18 cellular contexts compared by ENCODE assay signal in genomic region chr5:36158144-36158543, GRCh38. TPM values are rescaled to one million over a fixed set of nuclear protein-coding genes. Genes with fewer than 3 reads are reported as not detected.
DNase-seq lines count a peak whose midpoint lies in the region; ATAC-seq and TF ChIP-seq lines count a peak whose summit lies in the region.
"Had no signal": no experiment of that assay in that cellular context is flagged by ENCODE, and none has a peak within 500 bp of the region (broad histone marks: within the 10 kb centered on the region; RNA-seq: fewer than 3 reads in every experiment).

No MANE protein-coding gene starts in this region.

- H3K4me3 Mint-ChIP-seq in brain: peak overlapping the region in 4 of 5 experiments; percentile 49 to 58 (median 54)
- H3K4me3 Mint-ChIP-seq in nephron: peak overlapping the region in 2 of 3 experiments; percentile 48 to 51
- H3K4me3 Mint-ChIP-seq: activated naive CD4-positive, alpha-beta T cell treated with anti-CD3 and anti-CD28 coated beads, Interleukin-2, amount 10 ng/mL, durations not matched to agents 7 days and 5 days; CD8-positive, alpha-beta memory T cell had no signal

- no peaks in the 10 kb centered on the region for H3K27me3 ChIP-seq in heart left ventricle
- H3K27me3 ChIP-seq: esophagus muscularis mucosa, neutrophil, SJSA1 had no signal

- H3K4me1 Mint-ChIP-seq in brain (peaks cover 82% of the 10 kb centered on the region), nephron (peaks cover 77% of the 10 kb centered on the region)

- no peak overlapping the region for H3K4me3 ChIP-seq in heart left ventricle
- H3K4me3 ChIP-seq: esophagus muscularis mucosa, SJSA1, skin epidermis had no signal

- 52 to 66% (median 61%) methylated on average over 2 of the region's 2 CpGs for WGBS in heart left ventricle, 4 donors

- H3K9me3 Mint-ChIP-seq in brain (no peaks in the 10 kb centered on the region), nephron (no peaks in the 10 kb centered on the region)
- H3K9me3 Mint-ChIP-seq: activated naive CD4-positive, alpha-beta T cell treated with anti-CD3 and anti-CD28 coated beads, Interleukin-2, amount 10 ng/mL, durations not matched to agents 7 days and 5 days; CD8-positive, alpha-beta memory T cell had no signal

- DNase-seq in ELR (ENCODE audit: low read depth) (peak; percentile 9), NCI-H524 treated with DMSO at 0.1 percent for 48 hours (lab: John Stamatoyannopoulos, UW) (peak; percentile 99), erythroblast (lab: John Stamatoyannopoulos, UW) (no peak), putamen (ENCODE audit: low spot score) (no peak), heart left ventricle (no peak), NCI-H2029 treated with DMSO at 0.1 percent for 48 hours (lab: John Stamatoyannopoulos, UW) (no peak)
- DNase-seq: activated CD8-positive, alpha-beta memory T cell treated with anti-CD3 and anti-CD28 coated beads, Interleukin-2, amount 50 U/mL, for 48 hours; activated naive CD4-positive, alpha-beta T cell treated with anti-CD3 and anti-CD28 coated beads, Interleukin-2, amount 10 ng/mL, durations not matched to agents 7 days and 5 days; CD8-positive, alpha-beta memory T cell; cerebellar nuclear complex; NCI-H2029; NK-92 treated with Interleukin-12 subunit alpha and Interleukin-12 subunit beta, amount 100 ng/mL, for 24 hours had no signal

- H3K27ac Mint-ChIP-seq in brain: peak overlapping the region in 4 of 5 experiments; percentile 73 to 88 (median 82)
- peak overlapping the region; percentile 69 to 87 (median 74) for H3K27ac Mint-ChIP-seq in nephron
- H3K27ac Mint-ChIP-seq: activated naive CD4-positive, alpha-beta T cell treated with anti-CD3 and anti-CD28 coated beads, Interleukin-2, amount 10 ng/mL, durations not matched to agents 7 days and 5 days had no signal

- TF ChIP-seq POLR2A in erythroblast (IDR thresholded peaks at IDR 0.05; ENCODE audit: low read length) (no peak), heart left ventricle (IDR thresholded peaks at IDR 0.05) (no peak)

- no peak for TF ChIP-seq CTCF in brain (conservative IDR thresholded peaks at IDR 0.05)
- no peak for TF ChIP-seq CTCF in nephron (IDR thresholded peaks at IDR 0.05; ENCODE audit: unreplicated experiment in 3 of 3)
- TF ChIP-seq CTCF in heart left ventricle (IDR thresholded peaks at IDR 0.05): no peak

- no peaks in the 10 kb centered on the region for H3K9me3 ChIP-seq in heart left ventricle
- H3K9me3 ChIP-seq: esophagus muscularis mucosa, neutrophil, SJSA1 had no signal

- intact Hi-C loops in heart left ventricle (cut with DNase I): no loop called here

- no peaks in the 10 kb centered on the region for H3K27me3 Mint-ChIP-seq in brain
- H3K27me3 Mint-ChIP-seq in nephron (ENCODE audit: low read depth): no peaks in the 10 kb centered on the region
- H3K27me3 Mint-ChIP-seq: activated naive CD4-positive, alpha-beta T cell treated with anti-CD3 and anti-CD28 coated beads, Interleukin-2, amount 10 ng/mL, durations not matched to agents 7 days and 5 days; CD8-positive, alpha-beta memory T cell had no signal

- H3K36me3 Mint-ChIP-seq in brain (peaks cover 94% of the 10 kb centered on the region), nephron (ENCODE audit: low read depth) (peaks cover 86% of the 10 kb centered on the region)

- peaks cover 0 to 91% (median 72%) of the 10 kb centered on the region in 9 donors for H3K36me3 ChIP-seq in heart left ventricle

- H3K4me1 ChIP-seq in heart left ventricle: peaks cover 0 to 30% (median 14%) of the 10 kb centered on the region in 12 donors

- peak overlapping the region in 1 of 12 donors; percentile 33 for H3K27ac ChIP-seq in heart left ventricle
- H3K27ac ChIP-seq: esophagus muscularis mucosa, skin epidermis had no signal

- no peak for ATAC-seq in heart left ventricle

RNA-seq across cellular contexts. Expression of gene SKP2, which starts 6.2 kb away (rescaled TPM):
- 20.2 TPM for polyA plus RNA-seq in brain (ENCODE audit: insufficient read depth, low read depth, low replicate concordance)
- total RNA-seq in heart left ventricle: 10 to 100 TPM in 1 of 9 donors, 1 to 10 TPM in 8; 3.4 to 12.0 (median 6.0) TPM
- polyA plus RNA-seq in heart left ventricle: 1 to 10 TPM; 1.6 to 1.9 TPM

RNA-seq across cellular contexts. Expression of gene LMBRD2, which starts 6.5 kb away (rescaled TPM):
- polyA plus RNA-seq in brain (ENCODE audit: insufficient read depth, low read depth, low replicate concordance): 3.7 TPM
- total RNA-seq in heart left ventricle: 10 to 100 TPM; 10.0 to 18.2 (median 13.9) TPM
- 1 to 10 TPM; 2.6 to 5.2 TPM for polyA plus RNA-seq in heart left ventricle

Comparison
In these comparisons a context has a peak if more than half of its experiments do, and no peak if none do; other contexts are left out.
1. DNase-seq: peak in ELR (single experiment) and NCI-H524 treated with DMSO at 0.1 percent for 48 hours (single experiment); none in erythroblast (0 of 2), putamen (single experiment), heart left ventricle (0 of 5) and NCI-H2029 treated with DMSO at 0.1 percent for 48 hours (single experiment).